In genomic region chr12:110199360-110200123, GRCh38 we compare ENCODE assay signal across 9 cellular contexts.
DNase-seq lines count a peak whose midpoint lies in the region; ATAC-seq, FAIRE-seq and TF ChIP-seq lines count a peak whose summit lies in the region.
"Had no signal": no experiment of that assay in that cellular context is flagged by ENCODE, and none has a peak within 500 bp of the region (broad histone marks: within the 10 kb centered on the region; RNA-seq: fewer than 3 reads in every experiment).

No MANE protein-coding gene starts in this region.

- H3K4me1 Mint-ChIP-seq in brain (peaks cover 29% of the 10 kb centered on the region), neural crest cell (peaks cover 46% of the 10 kb centered on the region)

- intact Hi-C loops in sciatic nerve (cut with DNase I) = no loop called here

- H3K36me3 Mint-ChIP-seq in brain = peaks cover 76% of the 10 kb centered on the region
- H3K36me3 Mint-ChIP-seq in neural crest cell (ENCODE audit: low read depth) = peaks cover 19% of the 10 kb centered on the region

- no peak for TF ChIP-seq CTCF in brain (conservative IDR thresholded peaks at IDR 0.05)
- TF ChIP-seq CTCF in neural crest cell (conservative IDR thresholded peaks at IDR 0.05) = no peak

- H3K9me3 Mint-ChIP-seq in brain = no peaks in the 10 kb centered on the region
- no peaks in the 10 kb centered on the region for H3K9me3 Mint-ChIP-seq in neural crest cell

- no peak for TF ChIP-seq POLR2A in GM12892 (IDR thresholded peaks at IDR 0.05; ENCODE audit: low read depth, low read length)

- H3K27me3 Mint-ChIP-seq in brain = no peaks in the 10 kb centered on the region
- H3K27me3 Mint-ChIP-seq in neural crest cell (ENCODE audit: low read depth) = no peaks in the 10 kb centered on the region

- H3K27ac Mint-ChIP-seq in brain (peak overlapping the region; percentile 4 to 90 (median 81)), neural crest cell (ENCODE audit: unreplicated experiment) (peak overlapping the region; percentile 59)

- ATAC-seq in sciatic nerve = no peak
- no peak for ATAC-seq in HG02623 (IDR thresholded peaks at IDR 0.05; ENCODE audit: unreplicated experiment)

- DNase-seq in GM12892 (ENCODE audit: insufficient read length) = no peak
- peak; percentile 82 for DNase-seq in M059J (ENCODE audit: low read depth)
- peak; percentile 5 for DNase-seq in neural crest cell (ENCODE audit: low read depth, low spot score)
- DNase-seq in hippocampal formation (lab: John Stamatoyannopoulos, UW) = no peak
- DNase-seq in sciatic nerve (ENCODE audit: low spot score) = no peak
- no peak for DNase-seq in NCI-H446 (lab: John Stamatoyannopoulos, UW)
- DNase-seq: NCI-H524 treated with DMSO at 0.1 percent for 48 hours had no signal

- peak overlapping the region in 3 of 5 experiments; percentile 6 to 13 (median 10) for H3K4me3 Mint-ChIP-seq in brain
- peak overlapping the region; percentile 6 for H3K4me3 Mint-ChIP-seq in neural crest cell

- peak; percentile 66 for FAIRE-seq in GM12892 (lab: Jason Lieb, UNC)

Comparison
In these comparisons a context has a peak if more than half of its experiments do, and no peak if none do; other contexts are left out.
1. DNase-seq: peak in M059J (single experiment) and neural crest cell (single experiment); none in GM12892 (single experiment), hippocampal formation (0 of 2), sciatic nerve (single experiment) and NCI-H446 (0 of 2).